ENCODE assay signal across 1 cellular context in the genomic region with DNA sequence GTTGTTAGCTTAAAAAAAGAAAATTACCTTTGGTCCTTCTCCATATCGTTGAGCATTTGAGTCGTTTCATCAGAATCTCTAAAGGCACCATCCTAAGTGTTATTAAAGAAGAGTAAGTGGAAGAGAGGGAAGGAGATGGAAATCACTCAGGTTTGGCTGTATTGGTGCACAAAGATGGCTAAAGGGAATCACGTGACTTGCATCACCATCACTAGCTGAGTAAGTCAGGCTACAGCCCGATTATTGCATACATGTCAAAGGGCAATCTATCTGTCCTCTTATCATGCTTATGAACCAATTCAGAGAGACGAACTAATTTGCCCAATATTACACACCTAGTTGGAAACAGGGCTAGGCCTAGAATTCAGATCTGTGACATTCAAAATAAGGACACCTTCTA.
A peak's percentile ranks its signal among the peaks of the same experiment; 100 is the strongest.
TF ChIP-seq lines count a peak whose summit lies in the region.

No MANE protein-coding gene starts in this region.

TF ChIP-seq in HepG2, 621 proteins besides CTCF, POLR2A, EP300 and RAD21 (continued from another document):
- TF ChIP-seq, protein P1, sequence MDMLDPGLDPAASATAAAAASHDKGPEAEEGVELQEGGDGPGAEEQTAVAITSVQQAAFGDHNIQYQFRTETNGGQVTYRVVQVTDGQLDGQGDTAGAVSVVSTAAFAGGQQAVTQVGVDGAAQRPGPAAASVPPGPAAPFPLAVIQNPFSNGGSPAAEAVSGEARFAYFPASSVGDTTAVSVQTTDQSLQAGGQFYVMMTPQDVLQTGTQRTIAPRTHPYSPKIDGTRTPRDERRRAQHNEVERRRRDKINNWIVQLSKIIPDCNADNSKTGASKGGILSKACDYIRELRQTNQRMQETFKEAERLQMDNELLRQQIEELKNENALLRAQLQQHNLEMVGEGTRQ (IDR thresholded peaks at IDR 0.05; ENCODE audit: low read depth, low read length) = peak; percentile 71
- TF ChIP-seq, protein P1 (CRISPR knock-in tag; IDR thresholded peaks at IDR 0.05; ENCODE audit: borderline replicate concordance) = no peak
- TF ChIP-seq PAX8 (CRISPR knock-in tag; IDR thresholded peaks at IDR 0.05; ENCODE audit: borderline replicate concordance) = no peak
- TF ChIP-seq ZNF329 (CRISPR knock-in tag; IDR thresholded peaks at IDR 0.05; ENCODE audit: low read depth) = no peak
